Comparison of ENCODE assay signal across 20 cellular contexts in the genomic region with DNA sequence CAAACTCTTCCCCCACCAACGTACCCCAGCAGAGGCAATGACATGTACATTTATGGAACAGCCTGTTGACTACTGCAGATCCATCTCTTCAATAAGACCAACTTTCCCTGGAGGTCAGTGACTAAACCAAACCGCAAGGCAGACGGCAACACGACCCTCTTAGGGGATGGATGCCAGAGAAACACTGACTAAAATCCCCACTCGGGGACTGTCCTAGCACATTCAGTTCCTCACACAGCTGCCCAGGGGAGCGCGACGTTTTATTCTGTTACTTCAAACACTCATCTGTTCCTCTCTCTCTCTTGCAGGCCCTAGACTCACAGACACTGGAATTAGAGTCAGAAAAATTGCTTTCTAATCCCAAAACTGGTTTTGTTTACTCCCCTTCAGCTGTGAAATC.
A peak's percentile ranks its signal among the peaks of the same experiment; 100 is the strongest.
DNase-seq lines count a peak whose midpoint lies in the region; ATAC-seq, FAIRE-seq and TF ChIP-seq lines count a peak whose summit lies in the region.
"Had no signal": no experiment of that assay in that cellular context is flagged by ENCODE, and none has a peak within 500 bp of the region (broad histone marks: within the 10 kb centered on the region; RNA-seq: fewer than 3 reads in every experiment).

No MANE protein-coding gene starts in this region.

- peaks cover 26% of the 10 kb centered on the region for H3K4me1 ChIP-seq in BLaER1
- H3K4me1 ChIP-seq in astrocyte (ENCODE audit: insufficient read depth, low read length) = peaks cover 11% of the 10 kb centered on the region
- peaks cover 3% of the 10 kb centered on the region for H3K4me1 ChIP-seq in osteoblast (ENCODE audit: insufficient read depth, low read length)
- H3K4me1 ChIP-seq: esophagus muscularis mucosa, HAP-1, heart right ventricle had no signal

- H3K9me3 Mint-ChIP-seq in astrocyte (ENCODE audit: unreplicated experiment) = no peaks in the 10 kb centered on the region
- H3K9me3 Mint-ChIP-seq: memory B cell, type B pancreatic cell had no signal

- H3K79me2 ChIP-seq in astrocyte (ENCODE audit: insufficient read depth, low read length) = no peaks in the 10 kb centered on the region
- no peaks in the 10 kb centered on the region for H3K79me2 ChIP-seq in osteoblast (ENCODE audit: insufficient read depth, low read length)

- no peak overlapping the region for H3K27ac Mint-ChIP-seq in astrocyte (ENCODE audit: unreplicated experiment)
- H3K27ac Mint-ChIP-seq: memory B cell, type B pancreatic cell had no signal

- H3K9ac ChIP-seq in BLaER1 = no peak overlapping the region
- H3K9ac ChIP-seq in astrocyte (ENCODE audit: low read length) = no peak overlapping the region

- H3K4me3 ChIP-seq in BLaER1 (no peak overlapping the region), astrocyte (ENCODE audit: insufficient read depth, low read depth, low read length) (no peak overlapping the region), osteoblast (ENCODE audit: insufficient read depth, low read length) (no peak overlapping the region)
- H3K4me3 ChIP-seq: esophagus muscularis mucosa, HAP-1, heart right ventricle had no signal

- H3K36me3 ChIP-seq in BLaER1 (no peaks in the 10 kb centered on the region), astrocyte (ENCODE audit: insufficient read depth, low read length) (no peaks in the 10 kb centered on the region), osteoblast (ENCODE audit: insufficient read depth, low read length) (no peaks in the 10 kb centered on the region)
- H3K36me3 ChIP-seq: esophagus muscularis mucosa, HAP-1, heart right ventricle had no signal

- no peaks in the 10 kb centered on the region for H4K20me1 ChIP-seq in BLaER1
- no peaks in the 10 kb centered on the region for H4K20me1 ChIP-seq in astrocyte (ENCODE audit: insufficient read depth, low read length)
- no peaks in the 10 kb centered on the region for H4K20me1 ChIP-seq in osteoblast (ENCODE audit: insufficient read depth, low read length)

- ATAC-seq in HG03342 (IDR thresholded peaks at IDR 0.05; ENCODE audit: unreplicated experiment) (peak; percentile 43), GM19351 (IDR thresholded peaks at IDR 0.05; ENCODE audit: unreplicated experiment) (no peak)

- H2AFZ ChIP-seq in astrocyte (ENCODE audit: low read depth, low read length) (peak overlapping the region; percentile 51), osteoblast (ENCODE audit: low read length) (peak overlapping the region; percentile 51)

- no peaks in the 10 kb centered on the region for H3K36me3 Mint-ChIP-seq in astrocyte (ENCODE audit: low read depth, unreplicated experiment)
- H3K36me3 Mint-ChIP-seq: memory B cell, type B pancreatic cell had no signal

- H3K4me2 ChIP-seq in BLaER1 (peak overlapping the region; percentile 48; the same call in 1 of the 2 replicates), astrocyte (ENCODE audit: low read length) (peak overlapping the region; percentile 16), osteoblast (ENCODE audit: insufficient read depth, low read length) (no peak overlapping the region)

- DNase-seq in astrocyte (ENCODE audit: low read depth) = no peak
- DNase-seq in osteoblast (ENCODE audit: insufficient read length, low spot score, missing footprints) = no peak
- DNase-seq in activated T-cell treated with anti-CD3 and anti-CD28 coated beads, Interleukin-2, amount 50 U/mL, for 1 hour = no peak
- no peak for DNase-seq in GM03348 (ENCODE audit: low spot score)
- DNase-seq in activated gamma-delta T cell (lab: John Stamatoyannopoulos, UW) = no peak
- DNase-seq: caudate nucleus; heart right ventricle; NCI-H1092; NCI-H2081 treated with DMSO at 0.1 percent for 48 hours; SIG-M5; stimulated activated naive CD4-positive, alpha-beta T cell had no signal

- no peaks in the 10 kb centered on the region for H3K9me3 ChIP-seq in BLaER1
- no peaks in the 10 kb centered on the region for H3K9me3 ChIP-seq in astrocyte (ENCODE audit: insufficient read depth, low read depth, low read length)
- H3K9me3 ChIP-seq in osteoblast (ENCODE audit: low read depth, low read length) = no peaks in the 10 kb centered on the region
- H3K9me3 ChIP-seq: esophagus muscularis mucosa, HAP-1, heart right ventricle had no signal

- H3K27ac ChIP-seq in BLaER1 = no peak overlapping the region
- no peak overlapping the region for H3K27ac ChIP-seq in astrocyte (ENCODE audit: low read depth, low read length)
- no peak overlapping the region for H3K27ac ChIP-seq in osteoblast (ENCODE audit: low read depth, low read length)
- H3K27ac ChIP-seq: esophagus muscularis mucosa, heart right ventricle, HL-60 had no signal

- TF ChIP-seq CTCF in astrocyte (IDR thresholded peaks at IDR 0.05; ENCODE audit: insufficient read depth, low read depth, low read length) = no peak
- TF ChIP-seq CTCF in osteoblast (IDR thresholded peaks at IDR 0.05; ENCODE audit: extremely low read depth, low read depth, low read length) = no peak

- peaks cover 12% of the 10 kb centered on the region for H3K27me3 Mint-ChIP-seq in astrocyte (ENCODE audit: low read depth, unreplicated experiment)

- H3K4me3 Mint-ChIP-seq in astrocyte (ENCODE audit: unreplicated experiment) = no peak overlapping the region
- H3K4me3 Mint-ChIP-seq: memory B cell, type B pancreatic cell had no signal

- H3K4me1 Mint-ChIP-seq in astrocyte (ENCODE audit: low read depth, unreplicated experiment) = peaks cover 12% of the 10 kb centered on the region

- H3K27me3 ChIP-seq in BLaER1 (no peaks in the 10 kb centered on the region), astrocyte (ENCODE audit: insufficient read depth, low read length) (peaks cover 3% of the 10 kb centered on the region), osteoblast (ENCODE audit: insufficient read depth, low read length) (peaks cover 29% of the 10 kb centered on the region)

- FAIRE-seq in astrocyte (lab: Jason Lieb, UNC) = no peak
- FAIRE-seq: islet of Langerhans had no signal
